Comparison of ENCODE assay signal across 1 cellular context in genomic region chr15:57862761-57863160, GRCh38.
TF ChIP-seq lines count a peak whose summit lies in the region.

No MANE protein-coding gene starts in this region.

TF ChIP-seq in K562, 482 proteins besides CTCF, POLR2A, EP300 and RAD21 (continued from another document):
- TF ChIP-seq CLOCK (CRISPR knock-in tag; IDR thresholded peaks at IDR 0.05; ENCODE audit: borderline replicate concordance) (no peak), ATF1 (CRISPR knock-in tag; IDR thresholded peaks at IDR 0.05) (no peak), ATF1 (tag; IDR thresholded peaks at IDR 0.05) (0 out of 2 replicates have a peak, but pooled peaks have one; percentile 15), CTBP1 (IDR thresholded peaks at IDR 0.05; ENCODE audit: borderline replicate concordance) (0 out of 2 replicates have a peak, but pooled peaks have one; percentile 29)
